In genomic region chr5:143629871-143630658, GRCh38 we compare ENCODE assay signal across 1 cellular context.
TF ChIP-seq lines count a peak whose summit lies in the region.

No MANE protein-coding gene starts in this region.

TF ChIP-seq in GM23338, 12 proteins besides CTCF, POLR2A, EP300 and RAD21 (continued from another document):
- no peak for TF ChIP-seq ZNF462 (CRISPR knock-in tag; IDR thresholded peaks at IDR 0.05)
- TF ChIP-seq ZNF331 (CRISPR knock-in tag; IDR thresholded peaks at IDR 0.05; ENCODE audit: low read depth): no peak
- no peak for TF ChIP-seq STAT1 (IDR thresholded peaks at IDR 0.05; ENCODE audit: unreplicated experiment)
- TF ChIP-seq NANOG (IDR thresholded peaks at IDR 0.05; ENCODE audit: borderline replicate concordance): no peak
- TF ChIP-seq, protein P1, sequence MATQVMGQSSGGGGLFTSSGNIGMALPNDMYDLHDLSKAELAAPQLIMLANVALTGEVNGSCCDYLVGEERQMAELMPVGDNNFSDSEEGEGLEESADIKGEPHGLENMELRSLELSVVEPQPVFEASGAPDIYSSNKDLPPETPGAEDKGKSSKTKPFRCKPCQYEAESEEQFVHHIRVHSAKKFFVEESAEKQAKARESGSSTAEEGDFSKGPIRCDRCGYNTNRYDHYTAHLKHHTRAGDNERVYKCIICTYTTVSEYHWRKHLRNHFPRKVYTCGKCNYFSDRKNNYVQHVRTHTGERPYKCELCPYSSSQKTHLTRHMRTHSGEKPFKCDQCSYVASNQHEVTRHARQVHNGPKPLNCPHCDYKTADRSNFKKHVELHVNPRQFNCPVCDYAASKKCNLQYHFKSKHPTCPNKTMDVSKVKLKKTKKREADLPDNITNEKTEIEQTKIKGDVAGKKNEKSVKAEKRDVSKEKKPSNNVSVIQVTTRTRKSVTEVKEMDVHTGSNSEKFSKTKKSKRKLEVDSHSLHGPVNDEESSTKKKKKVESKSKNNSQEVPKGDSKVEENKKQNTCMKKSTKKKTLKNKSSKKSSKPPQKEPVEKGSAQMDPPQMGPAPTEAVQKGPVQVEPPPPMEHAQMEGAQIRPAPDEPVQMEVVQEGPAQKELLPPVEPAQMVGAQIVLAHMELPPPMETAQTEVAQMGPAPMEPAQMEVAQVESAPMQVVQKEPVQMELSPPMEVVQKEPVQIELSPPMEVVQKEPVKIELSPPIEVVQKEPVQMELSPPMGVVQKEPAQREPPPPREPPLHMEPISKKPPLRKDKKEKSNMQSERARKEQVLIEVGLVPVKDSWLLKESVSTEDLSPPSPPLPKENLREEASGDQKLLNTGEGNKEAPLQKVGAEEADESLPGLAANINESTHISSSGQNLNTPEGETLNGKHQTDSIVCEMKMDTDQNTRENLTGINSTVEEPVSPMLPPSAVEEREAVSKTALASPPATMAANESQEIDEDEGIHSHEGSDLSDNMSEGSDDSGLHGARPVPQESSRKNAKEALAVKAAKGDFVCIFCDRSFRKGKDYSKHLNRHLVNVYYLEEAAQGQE (IDR thresholded peaks at IDR 0.05; ENCODE audit: unreplicated experiment): no peak
